Comparison of ENCODE assay signal across 18 cellular contexts in genomic region chrX:12446342-12447075, GRCh38.
DNase-seq lines count a peak whose midpoint lies in the region; ATAC-seq and TF ChIP-seq lines count a peak whose summit lies in the region.
"Had no signal": no experiment of that assay in that cellular context is flagged by ENCODE, and none has a peak within 500 bp of the region (broad histone marks: within the 10 kb centered on the region; RNA-seq: fewer than 3 reads in every experiment).

No MANE protein-coding gene starts in this region.

- POLR2A ChIA-PET in IMR-90 (lab: Charles Lee; ENCODE audit: unreplicated experiment), result no interaction called here

- H3K79me1 ChIP-seq in IMR-90 (ENCODE audit: low read depth in 1 of 2, low read length in 2 of 2), result no peaks in the 10 kb centered on the region

- H2BK5ac ChIP-seq in IMR-90 (ENCODE audit: low read depth, low read length, poor library complexity, severe bottlenecking), result peak overlapping the region; percentile 97

- dilution Hi-C loops in IMR-90 (cut with HindIII; ENCODE audit: low sequenced_read_pairs, unreplicated experiment), result no loop called here

- peaks cover 11% of the 10 kb centered on the region for H3K4me1 Mint-ChIP-seq in stimulated activated memory B cell treated with anti-CD40 and anti-IgM and Interleukin-4, amounts not matched to agents 10 μg/mL and 1 μg/mL and 100 μg/mL, for 72 hours
- H3K4me1 Mint-ChIP-seq: nephron progenitor cell had no signal

- H3K14ac ChIP-seq in IMR-90 (replicated peaks; ENCODE audit: low read depth, low read length), result peak overlapping the region; percentile 58; the same call in 1 of the 2 replicates

- TF ChIP-seq POLR2A in IMR-90 (IDR thresholded peaks at IDR 0.05; ENCODE audit: low read depth, low read length), result no peak

- intact Hi-C loops in IMR-90 (cut with micrococcal nuclease), result loop anchor here (1.0 to 5.0 kb wide), 4 partner anchors 74 to 659 kb away; partner anchors contain the start of gene FRMPD4

- H3K9me3 Mint-ChIP-seq in stimulated activated memory B cell treated with anti-CD40 and anti-IgM and Interleukin-4, amounts not matched to agents 10 μg/mL and 1 μg/mL and 100 μg/mL, for 72 hours, result no peaks in the 10 kb centered on the region

- peak overlapping the region; percentile 17 to 84 for H4K8ac ChIP-seq in IMR-90 (ENCODE audit: low read depth in 2 of 2, low read length in 2 of 2)

- no peak overlapping the region for H3K9ac ChIP-seq in IMR-90 (ENCODE audit: low read depth, low read length)
- H3K9ac ChIP-seq: SK-N-SH had no signal

- peak overlapping the region; percentile 67; the same call in 1 of the 2 replicates for H4K5ac ChIP-seq in IMR-90 (ENCODE audit: low read depth, low read length)

- no peak overlapping the region for H3K4me2 ChIP-seq in IMR-90 (ENCODE audit: low read depth, low read length)
- H3K4me2 ChIP-seq: SK-N-SH had no signal

- peak overlapping the region; percentile 47 for H2AFZ ChIP-seq in IMR-90 (replicated peaks; ENCODE audit: low read length, poor library complexity)

- H3K27ac ChIP-seq in IMR-90 (ENCODE audit: insufficient read depth, low read length), result peak overlapping the region; percentile 64
- H3K27ac ChIP-seq: ascending aorta, transverse colon, VCaP had no signal

- in situ Hi-C loops in IMR-90 (cut with MboI; ENCODE audit: low sequenced_read_pairs), result no loop called here

- peak overlapping the region; percentile 78 for H3K56ac ChIP-seq in IMR-90 (ENCODE audit: extremely low read depth, insufficient read depth, low read length)

- 60% methylated on average over 1 of the region's 7 CpGs; no CpG with 5 or more reads in 1 of the 2 experiments for WGBS in IMR-90 (ENCODE audit: extremely low coverage in 2 of 2, insufficient read length in 1 of 2), 2 experiments

- H3K4me1 ChIP-seq in IMR-90 (ENCODE audit: control insufficient read depth, insufficient read depth, low read length), result 0 out of 2 replicates have a peak, but pooled peaks cover 1% of the 10 kb centered on the region
- H3K4me1 ChIP-seq: ascending aorta, transverse colon had no signal

- peak overlapping the region; percentile 93 for H2BK20ac ChIP-seq in IMR-90 (ENCODE audit: low read depth, low read length)

- no peaks in the 10 kb centered on the region for H3K36me3 Mint-ChIP-seq in stimulated activated memory B cell treated with anti-CD40 and anti-IgM and Interleukin-4, amounts not matched to agents 10 μg/mL and 1 μg/mL and 100 μg/mL, for 72 hours

- peak overlapping the region; percentile 77; the same call in 1 of the 2 replicates for H3K18ac ChIP-seq in IMR-90 (ENCODE audit: low read depth, low read length)

- no peaks in the 10 kb centered on the region for H3K27me3 Mint-ChIP-seq in stimulated activated memory B cell treated with anti-CD40 and anti-IgM and Interleukin-4, amounts not matched to agents 10 μg/mL and 1 μg/mL and 100 μg/mL, for 72 hours

- peak overlapping the region; percentile 69 for H2AK5ac ChIP-seq in IMR-90 (ENCODE audit: low read depth, low read length)

- peak overlapping the region; percentile 78; the same call in 1 of the 3 replicates for H2BK15ac ChIP-seq in IMR-90 (ENCODE audit: low read depth, low read length)

- no peak for TF ChIP-seq RAD21 in IMR-90 (IDR thresholded peaks at IDR 0.05; ENCODE audit: low read length)

- no peaks in the 10 kb centered on the region for H3K27me3 ChIP-seq in IMR-90 (ENCODE audit: control insufficient read depth, insufficient read depth, low read length)
- H3K27me3 ChIP-seq: ascending aorta, transverse colon had no signal

- ATAC-seq in IMR-90 (ENCODE audit: low read depth), result no peak
- ATAC-seq in stimulated activated memory B cell treated with anti-CD40 and anti-IgM and Interleukin-4, amounts not matched to agents 10 μg/mL and 1 μg/mL and 100 μg/mL, for 72 hours, result no peak
- ATAC-seq: activated CD8-positive, alpha-beta T cell treated with anti-CD3 and anti-CD28 coated beads, Interleukin-2, amount 10 ng/mL, durations not matched to agents 7 days and 5 days had no signal

- CTCF ChIA-PET in IMR-90 (lab: Yijun Ruan, JAX), result no interaction called here

- no peak for TF ChIP-seq CTCF in IMR-90 (conservative IDR thresholded peaks at IDR 0.05; ENCODE audit: low read depth, low read length)

- no peak overlapping the region for H2AK9ac ChIP-seq in IMR-90 (replicated peaks; ENCODE audit: low read depth, low read length, poor library complexity)

- H3K4ac ChIP-seq in IMR-90 (ENCODE audit: low read depth, low read length), result peak overlapping the region; percentile 61

- no peaks in the 10 kb centered on the region for H3K36me3 ChIP-seq in IMR-90 (ENCODE audit: control insufficient read depth, insufficient read depth, low read length)
- H3K36me3 ChIP-seq: ascending aorta, transverse colon had no signal

- no peak overlapping the region for H3K27ac Mint-ChIP-seq in stimulated activated memory B cell treated with anti-CD40 and anti-IgM and Interleukin-4, amounts not matched to agents 10 μg/mL and 1 μg/mL and 100 μg/mL, for 72 hours
- H3K27ac Mint-ChIP-seq: activated CD8-positive, alpha-beta T cell treated with anti-CD3 and anti-CD28 coated beads, Interleukin-2, amount 10 ng/mL, durations not matched to agents 7 days and 5 days; nephron progenitor cell had no signal

- peak overlapping the region; percentile 54 for H4K91ac ChIP-seq in IMR-90 (ENCODE audit: insufficient read depth, low read depth, low read length)

- H3K4me3 ChIP-seq in IMR-90 (ENCODE audit: insufficient read depth, low read depth, low read length), result no peak overlapping the region
- H3K4me3 ChIP-seq: ascending aorta, lung, transverse colon had no signal

- H3K23ac ChIP-seq in IMR-90 (ENCODE audit: low read depth, low read length), result peak overlapping the region; percentile 56; the same call in 1 of the 2 replicates

- no peaks in the 10 kb centered on the region for H3K9me3 ChIP-seq in IMR-90 (ENCODE audit: control insufficient read depth, insufficient read depth, low read length)
- H3K9me3 ChIP-seq: ascending aorta, SK-N-SH, transverse colon had no signal

- DNase-seq in IMR-90 (peak; percentile 55), SIG-M5 (lab: John Stamatoyannopoulos, UW) (peak; percentile 11), fibroblast of peridontal ligament (ENCODE audit: extremely low read depth) (peak; percentile 66), DMS79 (lab: John Stamatoyannopoulos, UW) (no peak), C1 segment of cervical spinal cord (lab: John Stamatoyannopoulos, UW) (no peak)
- DNase-seq in activated effector memory CD4-positive, alpha-beta T cell treated with anti-CD3 and anti-CD28 coated beads, Interleukin-2, amount 50 U/mL, for 16 hours, result no peak
- DNase-seq: activated CD8-positive, alpha-beta T cell treated with anti-CD3 and anti-CD28 coated beads, Interleukin-2, amount 10 ng/mL, durations not matched to agents 7 days and 5 days; activated gamma-delta T cell; Karpas-422; NCI-H2081 treated with DMSO at 0.1 percent for 48 hours; nephron progenitor cell; retina; SK-N-SH; transverse colon had no signal

- peak overlapping the region; percentile 91 for H2BK120ac ChIP-seq in IMR-90 (ENCODE audit: low read depth, low read length)

- H3K9me1 ChIP-seq in IMR-90 (ENCODE audit: insufficient read depth, low read length), result peaks cover 3% of the 10 kb centered on the region; the same call in 1 of the 2 replicates

- no TSS peak for BruUV-seq in IMR-90 (replicated peaks; lab: Mats Ljungman, UMichigan)

- H3K4me3 Mint-ChIP-seq in stimulated activated memory B cell treated with anti-CD40 and anti-IgM and Interleukin-4, amounts not matched to agents 10 μg/mL and 1 μg/mL and 100 μg/mL, for 72 hours, result no peak overlapping the region
- H3K4me3 Mint-ChIP-seq: activated CD8-positive, alpha-beta T cell treated with anti-CD3 and anti-CD28 coated beads, Interleukin-2, amount 10 ng/mL, durations not matched to agents 7 days and 5 days; nephron progenitor cell had no signal

- no peaks in the 10 kb centered on the region for H4K20me1 ChIP-seq in IMR-90 (ENCODE audit: insufficient read depth, low read length)

TF ChIP-seq in IMR-90, 13 proteins besides CTCF, POLR2A, EP300 and RAD21:
- TF ChIP-seq BHLHE40 (IDR thresholded peaks at IDR 0.05; ENCODE audit: low read depth, low read length) (no peak), MAZ (IDR thresholded peaks at IDR 0.05; ENCODE audit: borderline replicate concordance, low read depth, low read length) (no peak), MXI1 (IDR thresholded peaks at IDR 0.05; ENCODE audit: borderline replicate concordance, low read depth, low read length) (0 out of 2 replicates have a peak, but pooled peaks have one; percentile 48), MAFK (IDR thresholded peaks at IDR 0.05; ENCODE audit: low read depth, low read length) (0 out of 2 replicates have a peak, but pooled peaks have one; percentile 17), CEBPB (IDR thresholded peaks at IDR 0.05; ENCODE audit: low read depth, low read length) (peak; percentile 77)
- TF ChIP-seq, protein P1, sequence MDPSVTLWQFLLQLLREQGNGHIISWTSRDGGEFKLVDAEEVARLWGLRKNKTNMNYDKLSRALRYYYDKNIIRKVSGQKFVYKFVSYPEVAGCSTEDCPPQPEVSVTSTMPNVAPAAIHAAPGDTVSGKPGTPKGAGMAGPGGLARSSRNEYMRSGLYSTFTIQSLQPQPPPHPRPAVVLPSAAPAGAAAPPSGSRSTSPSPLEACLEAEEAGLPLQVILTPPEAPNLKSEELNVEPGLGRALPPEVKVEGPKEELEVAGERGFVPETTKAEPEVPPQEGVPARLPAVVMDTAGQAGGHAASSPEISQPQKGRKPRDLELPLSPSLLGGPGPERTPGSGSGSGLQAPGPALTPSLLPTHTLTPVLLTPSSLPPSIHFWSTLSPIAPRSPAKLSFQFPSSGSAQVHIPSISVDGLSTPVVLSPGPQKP (IDR thresholded peaks at IDR 0.05; ENCODE audit: borderline replicate concordance, low read depth, low read length), result no peak
TF ChIP-seq in IMR-90: peak in this region for 3.

Comparison
In these comparisons a context has a peak if more than half of its experiments do, and no peak if none do; other contexts are left out.
1. DNase-seq: peak in IMR-90 (single experiment), SIG-M5 (single experiment) and fibroblast of peridontal ligament (single experiment); none in DMS79 (single experiment), C1 segment of cervical spinal cord (0 of 14) and activated effector memory CD4-positive, alpha-beta T cell treated with anti-CD3 and anti-CD28 coated beads, Interleukin-2, amount 50 U/mL, for 16 hours (single experiment).